In the genomic region with DNA sequence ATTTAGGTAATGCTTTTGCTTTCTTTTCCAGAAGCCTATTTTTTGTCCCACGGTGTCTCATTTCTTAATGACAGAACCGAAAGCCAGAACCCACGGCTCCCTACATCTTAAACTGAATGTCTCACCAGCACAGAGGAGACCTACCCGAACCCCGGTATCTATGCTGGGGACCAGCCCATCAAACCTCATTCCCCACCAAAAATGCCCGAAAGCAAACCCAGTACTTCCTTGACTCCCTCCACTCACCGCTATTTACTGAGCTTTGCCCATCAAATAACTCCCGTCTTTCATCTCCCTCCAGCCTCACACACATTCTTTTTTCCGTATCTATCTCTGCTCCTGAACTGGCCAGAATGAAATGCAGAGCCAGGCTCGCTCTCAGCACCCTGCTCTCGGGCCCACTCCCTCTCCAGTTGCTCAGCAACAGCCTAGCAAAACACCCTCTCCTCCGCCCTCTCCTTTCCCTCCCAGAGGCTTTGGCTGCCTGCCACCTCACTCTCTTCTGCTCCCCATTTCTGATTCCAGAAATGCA, we compare ENCODE assay signal across 8 cellular contexts. TPM values are rescaled to one million over a fixed set of nuclear protein-coding genes. Genes with fewer than 3 reads are reported as not detected.
A peak's percentile ranks its signal among the peaks of the same experiment; 100 is the strongest.
DNase-seq lines count a peak whose midpoint lies in the region; ATAC-seq and TF ChIP-seq lines count a peak whose summit lies in the region.

No MANE protein-coding gene starts in this region.

- H3K4me3 Mint-ChIP-seq in activated CD4-positive, alpha-beta memory T cell treated with anti-CD3 and anti-CD28 coated beads, Interleukin-2, amount 10 ng/mL, durations not matched to agents 7 days and 5 days: peak overlapping the region; percentile 43
- H3K4me3 Mint-ChIP-seq in naive B cell: peak overlapping the region in 6 of 8 donors; percentile 3 to 75 (median 56)

- H3K36me3 Mint-ChIP-seq in activated CD4-positive, alpha-beta memory T cell treated with anti-CD3 and anti-CD28 coated beads, Interleukin-2, amount 10 ng/mL, durations not matched to agents 7 days and 5 days (ENCODE audit: low read depth): no peaks in the 10 kb centered on the region
- H3K36me3 Mint-ChIP-seq in naive B cell: peaks cover 0 to 8% of the 10 kb centered on the region in 2 donors

- H3K4me3 ChIP-seq in fibroblast of the aortic adventitia (ENCODE audit: low read depth, low read length): peak overlapping the region; percentile 57

- no peak for ATAC-seq in naive B cell (ENCODE audit: low read depth in 2 of 2)
- no peak for ATAC-seq in GM18511 (IDR thresholded peaks at IDR 0.05; ENCODE audit: unreplicated experiment)
- no peak for ATAC-seq in GM21619 (IDR thresholded peaks at IDR 0.05; ENCODE audit: unreplicated experiment)

- no peak for TF ChIP-seq CTCF in fibroblast of the aortic adventitia (IDR thresholded peaks at IDR 0.05; ENCODE audit: insufficient read depth, low read length)

- H3K27me3 Mint-ChIP-seq in activated CD4-positive, alpha-beta memory T cell treated with anti-CD3 and anti-CD28 coated beads, Interleukin-2, amount 10 ng/mL, durations not matched to agents 7 days and 5 days: peaks cover 65% of the 10 kb centered on the region
- H3K27me3 Mint-ChIP-seq in naive B cell: peaks cover 55 to 81% (median 80%) of the 10 kb centered on the region in 3 donors

- H3K4me1 Mint-ChIP-seq in activated CD4-positive, alpha-beta memory T cell treated with anti-CD3 and anti-CD28 coated beads, Interleukin-2, amount 10 ng/mL, durations not matched to agents 7 days and 5 days: peaks cover 22% of the 10 kb centered on the region
- H3K4me1 Mint-ChIP-seq in naive B cell: peaks cover 20 to 34% (median 29%) of the 10 kb centered on the region in 3 donors

- no peak overlapping the region for H3K27ac Mint-ChIP-seq in activated CD4-positive, alpha-beta memory T cell treated with anti-CD3 and anti-CD28 coated beads, Interleukin-2, amount 10 ng/mL, durations not matched to agents 7 days and 5 days
- H3K27ac Mint-ChIP-seq in naive B cell: peak overlapping the region in 1 of 6 donors; percentile 77

- POLR2A ChIA-PET in activated CD4-positive, alpha-beta memory T cell treated with anti-CD3 and anti-CD28 coated beads, Interleukin-2, amount 10 ng/mL, durations not matched to agents 7 days and 5 days (lab: Charles Lee): no interaction called here

- H3K9me3 Mint-ChIP-seq in activated CD4-positive, alpha-beta memory T cell treated with anti-CD3 and anti-CD28 coated beads, Interleukin-2, amount 10 ng/mL, durations not matched to agents 7 days and 5 days: no peaks in the 10 kb centered on the region
- H3K9me3 Mint-ChIP-seq in naive B cell: peaks cover 0 to 1% (median 0%) of the 10 kb centered on the region in 7 donors

- DNase-seq in EH (ENCODE audit: low read depth): peak; percentile 83
- DNase-seq in NCI-H1694 treated with DMSO at 0.1 percent for 48 hours (lab: John Stamatoyannopoulos, UW): peak; percentile 89
- DNase-seq in activated CD4-positive, alpha-beta memory T cell treated with anti-CD3 and anti-CD28 coated beads, Interleukin-2, amount 10 ng/mL, durations not matched to agents 7 days and 5 days: no peak
- DNase-seq in fibroblast of the aortic adventitia (ENCODE audit: low read depth): peak; percentile 81
- no peak for DNase-seq in naive B cell
- no peak for DNase-seq in SKM-1 treated with dmso at 0.1 percent for 144 hours (lab: John Stamatoyannopoulos, UW; ENCODE audit: unreplicated experiment)

- CTCF ChIA-PET in activated CD4-positive, alpha-beta memory T cell treated with anti-CD3 and anti-CD28 coated beads, Interleukin-2, amount 10 ng/mL, durations not matched to agents 7 days and 5 days (lab: Charles Lee): interaction anchor here (0.7 kb wide), 1 partner anchor 577 kb away, joined by 4 read pairs; no protein-coding TSS in a partner anchor

RNA-seq across cellular contexts. Expression of a gene that starts 4.1 kb away (rescaled TPM):
- total RNA-seq in activated CD4-positive, alpha-beta memory T cell treated with anti-CD3 and anti-CD28 coated beads, Interleukin-2, amount 10 ng/mL, durations not matched to agents 7 days and 5 days: not detected
- total RNA-seq in fibroblast of the aortic adventitia (ENCODE audit: low replicate concordance): 334 and 616 TPM in 2 replicates
- not detected for polyA plus RNA-seq in naive B cell (ENCODE audit: low read depth in 6 of 6)

RNA-seq across cellular contexts. Expression of a gene that starts 58.1 kb away (rescaled TPM):
- total RNA-seq in activated CD4-positive, alpha-beta memory T cell treated with anti-CD3 and anti-CD28 coated beads, Interleukin-2, amount 10 ng/mL, durations not matched to agents 7 days and 5 days: 1 to 10 TPM in 1 of 2 experiments, under 1 TPM in 1; 0.83 to 1.2 TPM
- total RNA-seq in fibroblast of the aortic adventitia (ENCODE audit: low replicate concordance): 1.1 and 10.6 TPM in 2 replicates
- polyA plus RNA-seq in naive B cell (ENCODE audit: low read depth in 6 of 6): not detected

Comparison
In these comparisons a context has a peak if more than half of its experiments do, and no peak if none do; other contexts are left out.
1. DNase-seq: peak in EH (single experiment), NCI-H1694 treated with DMSO at 0.1 percent for 48 hours (single experiment) and fibroblast of the aortic adventitia (single experiment); none in activated CD4-positive, alpha-beta memory T cell treated with anti-CD3 and anti-CD28 coated beads, Interleukin-2, amount 10 ng/mL, durations not matched to agents 7 days and 5 days (single experiment), naive B cell (single experiment) and SKM-1 treated with dmso at 0.1 percent for 144 hours (single experiment).
2. RNA of a gene that starts 4.1 kb away (total RNA-seq): 334 to 616 TPM in fibroblast of the aortic adventitia; not detected in activated CD4-positive, alpha-beta memory T cell treated with anti-CD3 and anti-CD28 coated beads, Interleukin-2, amount 10 ng/mL, durations not matched to agents 7 days and 5 days; every median in the first group is over 100 times any median in the second.